ENCODE assay signal across 8 cellular contexts in genomic region chr6:3139090-3139903, GRCh38. TPM values are rescaled to one million over a fixed set of nuclear protein-coding genes. Genes with fewer than 3 reads are reported as not detected.
A peak's percentile ranks its signal among the peaks of the same experiment; 100 is the strongest.
DNase-seq lines count a peak whose midpoint lies in the region; ATAC-seq lines count a peak whose summit lies in the region.

No MANE protein-coding gene starts in this region.

- ATAC-seq in esophagus mucosa (peak; percentile 95), HG03135 (IDR thresholded peaks at IDR 0.05; ENCODE audit: unreplicated experiment) (no peak), GM19467 (IDR thresholded peaks at IDR 0.05; ENCODE audit: unreplicated experiment) (no peak)

- H3K23ac ChIP-seq in trophoblast cell (ENCODE audit: low read length), result no peak overlapping the region

- H3K9me3 ChIP-seq in trophoblast cell (ENCODE audit: insufficient read depth, low read depth, low read length), result no peaks in the 10 kb centered on the region

- H3K27ac ChIP-seq in trophoblast cell (ENCODE audit: low read depth, low read length), result no peak overlapping the region

- no peak overlapping the region for H4K8ac ChIP-seq in trophoblast cell (ENCODE audit: low read depth, low read length)

- no peak overlapping the region for H3K9ac ChIP-seq in trophoblast cell (ENCODE audit: low read length)

- H2BK5ac ChIP-seq in trophoblast cell (ENCODE audit: low read depth, low read length, poor library complexity), result no peak overlapping the region

- DNase-seq in NCI-H2107 treated with DMSO at 0.1 percent for 48 hours (lab: John Stamatoyannopoulos, UW; ENCODE audit: unreplicated experiment) (peak; percentile 44), NCI-H2107 (lab: John Stamatoyannopoulos, UW) (no peak), NCI-H774 (lab: John Stamatoyannopoulos, UW) (peak; percentile 91), trophoblast cell (peak; percentile 79 to 87)
- DNase-seq in activated CD4-positive, alpha-beta T cell treated with anti-CD3 and anti-CD28 coated beads for 4 hours, result no peak

- no peak overlapping the region for H3K4me3 ChIP-seq in trophoblast cell (ENCODE audit: low read depth, low read length)

- H3K79me1 ChIP-seq in trophoblast cell (ENCODE audit: low read length), result no peaks in the 10 kb centered on the region

- no CpG with 5 or more reads among the region's 14 CpGs for WGBS in trophoblast cell (ENCODE audit: extremely low coverage, insufficient coverage, insufficient read length)

- no peak overlapping the region for H3K18ac ChIP-seq in trophoblast cell (ENCODE audit: low read length)

- no peak overlapping the region for H3K4ac ChIP-seq in trophoblast cell (ENCODE audit: low read depth, low read length)

- H4K12ac ChIP-seq in trophoblast cell (ENCODE audit: low read depth, low read length), result no peak overlapping the region

- H3K14ac ChIP-seq in trophoblast cell (ENCODE audit: low read length), result no peak overlapping the region

- no peak overlapping the region for H2AK5ac ChIP-seq in trophoblast cell (ENCODE audit: low read length)

- peaks cover 21 to 38% of the 10 kb centered on the region in 2 experiments for H3K36me3 ChIP-seq in trophoblast cell (ENCODE audit: control insufficient read depth in 1 of 2, insufficient read depth in 2 of 2, low read length in 2 of 2)

- no peak overlapping the region for H3K4me2 ChIP-seq in trophoblast cell (ENCODE audit: low read length)

- H3K4me1 ChIP-seq in trophoblast cell (ENCODE audit: control insufficient read depth in 1 of 2, insufficient read depth in 2 of 2, low read length in 2 of 2), result no peaks in the 10 kb centered on the region

- H4K91ac ChIP-seq in trophoblast cell (ENCODE audit: low read depth, low read length), result no peak overlapping the region

- H2BK120ac ChIP-seq in trophoblast cell (ENCODE audit: insufficient read depth, low read length, poor library complexity), result no peak overlapping the region

- no peak overlapping the region for H2BK12ac ChIP-seq in trophoblast cell (ENCODE audit: low read length)

- no peak overlapping the region for H2AFZ ChIP-seq in trophoblast cell (ENCODE audit: insufficient read depth, low read length, poor library complexity)

- no peaks in the 10 kb centered on the region for H3K79me2 ChIP-seq in trophoblast cell (ENCODE audit: control insufficient read depth, insufficient read depth, low read length, poor library complexity)

- no peaks in the 10 kb centered on the region for H3K27me3 ChIP-seq in trophoblast cell (ENCODE audit: insufficient read depth, low read length)

RNA-seq across cellular contexts. Expression of gene TUBB2A, which starts 18.0 kb away (rescaled TPM):
- 70.3 TPM for total RNA-seq in esophagus mucosa
- 167 and 171 TPM in 2 replicates for polyA plus RNA-seq in trophoblast cell (2013)

RNA-seq across cellular contexts. Expression of gene BPHL, which starts 20.8 kb away (rescaled TPM):
- total RNA-seq in esophagus mucosa, result 27.0 TPM
- 21.0 and 22.0 TPM in 2 replicates for polyA plus RNA-seq in trophoblast cell (2013)

Comparison
In these comparisons a context has a peak if more than half of its experiments do, and no peak if none do; other contexts are left out.
1. DNase-seq: peak in NCI-H2107 treated with DMSO at 0.1 percent for 48 hours (single experiment), NCI-H774 (single experiment) and trophoblast cell (2 of 2); none in NCI-H2107 (single experiment) and activated CD4-positive, alpha-beta T cell treated with anti-CD3 and anti-CD28 coated beads for 4 hours (0 of 2).